ENCODE assay signal across 1 cellular context in genomic region chr2:20044778-20045177, GRCh38.
TF ChIP-seq lines count a peak whose summit lies in the region.

No MANE protein-coding gene starts in this region.

TF ChIP-seq in HepG2, 621 proteins besides CTCF, POLR2A, EP300 and RAD21:
- TF ChIP-seq ZNF850 (CRISPR knock-in tag; conservative IDR thresholded peaks at IDR 0.05) (no peak), ZNF121 (CRISPR knock-in tag; IDR thresholded peaks at IDR 0.05) (peak; percentile 83), ZNF891 (CRISPR knock-in tag; IDR thresholded peaks at IDR 0.05) (no peak), HMG20B (CRISPR knock-in tag; conservative IDR thresholded peaks at IDR 0.05) (no peak), ZNF792 (CRISPR knock-in tag; IDR thresholded peaks at IDR 0.05) (no peak)
- TF ChIP-seq, protein P1, sequence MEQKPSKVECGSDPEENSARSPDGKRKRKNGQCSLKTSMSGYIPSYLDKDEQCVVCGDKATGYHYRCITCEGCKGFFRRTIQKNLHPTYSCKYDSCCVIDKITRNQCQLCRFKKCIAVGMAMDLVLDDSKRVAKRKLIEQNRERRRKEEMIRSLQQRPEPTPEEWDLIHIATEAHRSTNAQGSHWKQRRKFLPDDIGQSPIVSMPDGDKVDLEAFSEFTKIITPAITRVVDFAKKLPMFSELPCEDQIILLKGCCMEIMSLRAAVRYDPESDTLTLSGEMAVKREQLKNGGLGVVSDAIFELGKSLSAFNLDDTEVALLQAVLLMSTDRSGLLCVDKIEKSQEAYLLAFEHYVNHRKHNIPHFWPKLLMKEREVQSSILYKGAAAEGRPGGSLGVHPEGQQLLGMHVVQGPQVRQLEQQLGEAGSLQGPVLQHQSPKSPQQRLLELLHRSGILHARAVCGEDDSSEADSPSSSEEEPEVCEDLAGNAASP (CRISPR knock-in tag; IDR thresholded peaks at IDR 0.05; ENCODE audit: borderline replicate concordance) = no peak
